16 cellular contexts compared by ENCODE assay signal in genomic region chr16:48535369-48535787, GRCh38.
DNase-seq lines count a peak whose midpoint lies in the region; ATAC-seq, FAIRE-seq and TF ChIP-seq lines count a peak whose summit lies in the region.
"Had no signal": no experiment of that assay in that cellular context is flagged by ENCODE, and none has a peak within 500 bp of the region (broad histone marks: within the 10 kb centered on the region; RNA-seq: fewer than 3 reads in every experiment).

No MANE protein-coding gene starts in this region.

- H3K4me2 ChIP-seq in HepG2 (ENCODE audit: low read depth, low read length), result peak overlapping the region; percentile 19; the same call in 1 of the 2 replicates

- 3% methylated on average over 5 of the region's 9 CpGs for WGBS in HepG2 (ENCODE audit: low lambda C conversion rate)
- WGBS in right lobe of liver (ENCODE audit: insufficient coverage, low coverage, low lambda C conversion rate, missing lambda C conversion rate), result 80% methylated on average over 1 of the region's 9 CpGs

- H3K27ac ChIP-seq in HepG2 (ENCODE audit: extremely low read length, insufficient read depth, low read length) (no peak overlapping the region), right lobe of liver (peak overlapping the region in 1 of 3 donors; percentile 44), dorsolateral prefrontal cortex (peak overlapping the region in 33 of 59 donors; percentile 10 to 82 (median 66)), upper lobe of right lung (peak overlapping the region; percentile 74)
- no peak overlapping the region for H3K27ac ChIP-seq in CD8-positive, alpha-beta memory T cell (ENCODE audit: low read depth, low read length)
- H3K27ac ChIP-seq: brain microvascular endothelial cell had no signal

- no peak for DNase-seq in HepG2 (ENCODE audit: low spot score)
- no peak for DNase-seq in right lobe of liver
- DNase-seq in dorsolateral prefrontal cortex, result no peak
- DNase-seq in posterior vena cava (ENCODE audit: low spot score), result peak; percentile 77
- no peak for DNase-seq in upper lobe of right lung
- DNase-seq in CD8-positive, alpha-beta memory T cell, result no peak
- DNase-seq in kidney glomerular epithelial cell (lab: John Stamatoyannopoulos, UW), result no peak
- DNase-seq in omental fat pad (ENCODE audit: low spot score), result no peak
- DNase-seq: activated CD4-positive, alpha-beta T cell treated with anti-CD3 and anti-CD28 coated beads, Interleukin-2, amount 50 U/mL, for 4 hours; brain microvascular endothelial cell; COR-L47; foreskin fibroblast; KBM-7; NCI-H345; occipital lobe; thyroid gland had no signal

- H3K27me3 Mint-ChIP-seq in CD8-positive, alpha-beta memory T cell, result no peaks in the 10 kb centered on the region

- H4K20me1 ChIP-seq in HepG2 (ENCODE audit: insufficient read depth, low read length), result no peaks in the 10 kb centered on the region

- peak overlapping the region in 2 of 8 donors; percentile 58 to 68 for H3K27ac Mint-ChIP-seq in CD8-positive, alpha-beta memory T cell

- BruUV-seq in HepG2 (replicated peaks; lab: Mats Ljungman, UMichigan), result no TSS peak

- peaks cover 11 to 34% (median 16%) of the 10 kb centered on the region in 3 donors for H3K4me1 Mint-ChIP-seq in CD8-positive, alpha-beta memory T cell

- FAIRE-seq in HepG2 (lab: Jason Lieb, UNC), result no peak

- H3K4me3 ChIP-seq in HepG2 (replicated peaks in 1 of 3; ENCODE audit: insufficient read depth in 1 of 3, low read depth in 2 of 3, low read length in 3 of 3) (no peak overlapping the region), right lobe of liver (no peak overlapping the region), dorsolateral prefrontal cortex (no peak overlapping the region), upper lobe of right lung (no peak overlapping the region)
- H3K4me3 ChIP-seq in CD8-positive, alpha-beta memory T cell (ENCODE audit: low read length), result no peak overlapping the region
- H3K4me3 ChIP-seq: thyroid gland had no signal

- no peak overlapping the region for H2AFZ ChIP-seq in HepG2 (ENCODE audit: low read length)

- no peak for TF ChIP-seq POLR2A in HepG2 (IDR thresholded peaks at IDR 0.05; ENCODE audit: insufficient read depth in 1 of 2, low read depth in 2 of 2, low read length in 2 of 2)
- TF ChIP-seq POLR2A in right lobe of liver (IDR thresholded peaks at IDR 0.05), result no peak

- in situ Hi-C loops in HepG2 (cut with HindIII; ENCODE audit: extremely low pct_ligation_motif_present, low pct_unique_long_range_greater_than_20kb), result loop anchor here (5.0 kb wide), 1 partner anchor 72 kb away; no protein-coding TSS in a partner anchor

- H3K9me3 ChIP-seq in HepG2 (ENCODE audit: low read length), result no peaks in the 10 kb centered on the region
- no peaks in the 10 kb centered on the region for H3K9me3 ChIP-seq in right lobe of liver
- H3K9me3 ChIP-seq in upper lobe of right lung, result no peaks in the 10 kb centered on the region
- H3K9me3 ChIP-seq in CD8-positive, alpha-beta memory T cell (ENCODE audit: low read length), result no peaks in the 10 kb centered on the region
- H3K9me3 ChIP-seq: thyroid gland had no signal

- no peak for TF ChIP-seq EP300 in HepG2 (IDR thresholded peaks at IDR 0.05; ENCODE audit: low read depth in 2 of 2, low read length in 2 of 2)
- TF ChIP-seq EP300 in HepG2 (CRISPR knock-in tag; IDR thresholded peaks at IDR 0.05; ENCODE audit: borderline replicate concordance), result no peak

- H3K27me3 ChIP-seq in HepG2 (ENCODE audit: control insufficient read depth in 1 of 2, insufficient read depth in 2 of 2, low read length in 2 of 2), result no peaks in the 10 kb centered on the region
- H3K27me3 ChIP-seq in right lobe of liver, result no peaks in the 10 kb centered on the region
- no peaks in the 10 kb centered on the region for H3K27me3 ChIP-seq in dorsolateral prefrontal cortex
- no peaks in the 10 kb centered on the region for H3K27me3 ChIP-seq in upper lobe of right lung
- no peaks in the 10 kb centered on the region for H3K27me3 ChIP-seq in CD8-positive, alpha-beta memory T cell (ENCODE audit: insufficient read depth, low read length, poor library complexity, severe bottlenecking)
- H3K27me3 ChIP-seq: brain microvascular endothelial cell, thyroid gland had no signal

- H3K9ac ChIP-seq in HepG2 (ENCODE audit: insufficient read depth, low read depth, low read length), result no peak overlapping the region

- CTCF ChIA-PET in HepG2 (lab: Yijun Ruan, JAX; ENCODE audit: low intra/inter-chr PET ratio, low total read pairs), result no interaction called here
- CTCF ChIA-PET in CD8-positive, alpha-beta memory T cell (lab: Charles Lee), result interaction anchor here (6.4 kb wide), 1 partner anchor 88 kb away, joined by 27 read pairs; no protein-coding TSS in a partner anchor

- ATAC-seq in HepG2 (peak; percentile 3; the same call in 2 of the 3 replicates), right lobe of liver (no peak), upper lobe of right lung (no peak), omental fat pad (ENCODE audit: low FRiP score) (no peak)

- TF ChIP-seq CTCF in HepG2 (CRISPR knock-in tag; IDR thresholded peaks at IDR 0.05) (no peak), right lobe of liver (IDR thresholded peaks at IDR 0.05) (no peak), dorsolateral prefrontal cortex (IDR thresholded peaks at IDR 0.05 in 54 of 56, conservative IDR thresholded peaks at IDR 0.05 in 2 of 56; ENCODE audit: low read depth in 1 of 56, partially characterized antibody in 56 of 56) (no peak), upper lobe of right lung (IDR thresholded peaks at IDR 0.05) (no peak), omental fat pad (IDR thresholded peaks at IDR 0.05) (no peak)

- H3K79me2 ChIP-seq in HepG2 (ENCODE audit: insufficient read depth, low read length), result no peaks in the 10 kb centered on the region

- peaks cover 0 to 20% (median 2%) of the 10 kb centered on the region in 3 donors for H3K36me3 Mint-ChIP-seq in CD8-positive, alpha-beta memory T cell

- intact Hi-C loops in HepG2 (cut with micrococcal nuclease; ENCODE audit: unreplicated experiment), result no loop called here
- intact Hi-C loops in right lobe of liver (cut with DNase I), result loop anchor here (5.0 to 10.0 kb wide), 3 partner anchors 87 to 281 kb away; no protein-coding TSS in a partner anchor
- intact Hi-C loops in dorsolateral prefrontal cortex (cut with DNase I), result no loop called here
- intact Hi-C loops in posterior vena cava (cut with DNase I), result loop anchor here (5.0 to 10.0 kb wide), 2 partner anchors 151 to 183 kb away; partner anchors contain the start of gene SIAH1 (in 1 of the 2)
- intact Hi-C loops in upper lobe of right lung (cut with DNase I), result no loop called here

- no peaks in the 10 kb centered on the region for H3K9me3 Mint-ChIP-seq in CD8-positive, alpha-beta memory T cell

- POLR2A ChIA-PET in HepG2 (lab: Yijun Ruan, JAX), result no interaction called here
- POLR2A ChIA-PET in CD8-positive, alpha-beta memory T cell (lab: Charles Lee), result no interaction called here

- TF ChIP-seq RAD21 in HepG2 (CRISPR knock-in tag; IDR thresholded peaks at IDR 0.05), result no peak

- no peak overlapping the region for H3K4me3 Mint-ChIP-seq in CD8-positive, alpha-beta memory T cell

- no peaks in the 10 kb centered on the region for H3K36me3 ChIP-seq in HepG2 (replicated peaks in 1 of 2; ENCODE audit: control insufficient read depth in 1 of 2, insufficient read depth in 2 of 2, low read length in 2 of 2)
- H3K36me3 ChIP-seq in right lobe of liver, result no peaks in the 10 kb centered on the region
- peaks cover 11% of the 10 kb centered on the region for H3K36me3 ChIP-seq in upper lobe of right lung
- H3K36me3 ChIP-seq in CD8-positive, alpha-beta memory T cell (ENCODE audit: insufficient read depth, low read length), result no peaks in the 10 kb centered on the region
- H3K36me3 ChIP-seq: brain microvascular endothelial cell, thyroid gland had no signal

- peaks cover 45% of the 10 kb centered on the region for H3K4me1 ChIP-seq in HepG2 (ENCODE audit: insufficient read depth, low read length)
- peaks cover 0 to 20% (median 0%) of the 10 kb centered on the region in 4 donors for H3K4me1 ChIP-seq in right lobe of liver
- peaks cover 41% of the 10 kb centered on the region for H3K4me1 ChIP-seq in upper lobe of right lung
- peaks cover 12% of the 10 kb centered on the region for H3K4me1 ChIP-seq in CD8-positive, alpha-beta memory T cell (ENCODE audit: insufficient read depth, low read length)

TF ChIP-seq in HepG2, 621 proteins besides CTCF, POLR2A, EP300 and RAD21 (continues in another document):
- TF ChIP-seq THRA (CRISPR knock-in tag; IDR thresholded peaks at IDR 0.05; ENCODE audit: borderline replicate concordance) (peak; percentile 59; the same call in 1 of the 2 replicates), ATF7-NPFF (CRISPR knock-in tag; IDR thresholded peaks at IDR 0.05; ENCODE audit: low read depth) (no peak), THAP9 (CRISPR knock-in tag; IDR thresholded peaks at IDR 0.05; ENCODE audit: borderline replicate concordance) (0 out of 2 replicates have a peak, but pooled peaks have one; percentile 5), PPARG (CRISPR knock-in tag; conservative IDR thresholded peaks at IDR 0.05) (no peak)

Comparison
In these comparisons a context has a peak if more than half of its experiments do, and no peak if none do; other contexts are left out.
1. intact Hi-C loops: an anchor here in right lobe of liver (5.0 to 10.0 kb wide) and posterior vena cava (5.0 to 10.0 kb wide); none called in HepG2, dorsolateral prefrontal cortex and upper lobe of right lung.
2. H3K27ac ChIP-seq: peak in dorsolateral prefrontal cortex (33 of 59) and upper lobe of right lung (single experiment); none in HepG2 (single experiment) and CD8-positive, alpha-beta memory T cell (single experiment).